In genomic region chr3:53846134-53846850, GRCh38 we compare ENCODE assay signal across 8 cellular contexts. TPM values are rescaled to one million over a fixed set of nuclear protein-coding genes. Genes with fewer than 3 reads are reported as not detected.
DNase-seq lines count a peak whose midpoint lies in the region; ATAC-seq and TF ChIP-seq lines count a peak whose summit lies in the region.

Gene CHDH (minus strand): TSS chr3:53846419. CDS start chr3:53824008, 22,411 bp downstream.
Gene IL17RB (plus strand): TSS chr3:53846568. CDS start chr3:53846589, 21 bp downstream.

- DNase-seq in NCI-H1417 (lab: John Stamatoyannopoulos, UW) = peak; percentile 26 to 72 (median 62)
- no peak for DNase-seq in NCI-H1417 treated with DMSO at 0.1 percent for 48 hours (lab: John Stamatoyannopoulos, UW)
- DNase-seq in NCI-H1048 (lab: John Stamatoyannopoulos, UW) = peak; percentile 76
- DNase-seq in adipocyte (ENCODE audit: low read depth) = peak; percentile 56
- DNase-seq in right atrium auricular region (ENCODE audit: low spot score) = no peak
- peak; percentile 41 for DNase-seq in progenitor cell of endocrine pancreas (ENCODE audit: low spot score, unreplicated experiment)
- no peak for DNase-seq in OCI-M2 (lab: John Stamatoyannopoulos, UW; ENCODE audit: unreplicated experiment)

- H3K36me3 Mint-ChIP-seq in progenitor cell of endocrine pancreas (ENCODE audit: insufficient read depth) = peaks cover 2% of the 10 kb centered on the region

- H3K9me3 ChIP-seq in adipocyte (ENCODE audit: control insufficient read depth, low read length) (no peaks in the 10 kb centered on the region), right atrium auricular region (no peaks in the 10 kb centered on the region)

- H3K4me1 ChIP-seq in adipocyte (ENCODE audit: control insufficient read depth, insufficient read depth, low read length) = peaks cover 5% of the 10 kb centered on the region
- H3K4me1 ChIP-seq in right atrium auricular region = peaks cover 0 to 29% of the 10 kb centered on the region in 2 donors

- no peaks in the 10 kb centered on the region for H3K9me3 Mint-ChIP-seq in progenitor cell of endocrine pancreas (ENCODE audit: low read depth)

- peak within 1 kb of the TSS; percentile 82 for H3K4me3 ChIP-seq in adipocyte (ENCODE audit: low read length)
- peak within 1 kb of the TSS; percentile 55 to 73 for H3K4me3 ChIP-seq in right atrium auricular region

- H3K27me3 ChIP-seq in adipocyte (replicated peaks; ENCODE audit: control insufficient read depth, insufficient read depth, low read length) = peaks cover 8% of the 10 kb centered on the region
- no peaks in the 10 kb centered on the region for H3K27me3 ChIP-seq in right atrium auricular region

- TF ChIP-seq CTCF in right atrium auricular region (IDR thresholded peaks at IDR 0.05) = no peak
- no peak for TF ChIP-seq CTCF in progenitor cell of endocrine pancreas (IDR thresholded peaks at IDR 0.05; ENCODE audit: unreplicated experiment)

- H3K27ac Mint-ChIP-seq in progenitor cell of endocrine pancreas = peak within 1 kb of the TSS; percentile 88

- no peaks in the 10 kb centered on the region for H3K36me3 ChIP-seq in adipocyte (ENCODE audit: control insufficient read depth, insufficient read depth, low read length, severe bottlenecking)
- no peaks in the 10 kb centered on the region for H3K36me3 ChIP-seq in right atrium auricular region

- ATAC-seq in GM21723 (IDR thresholded peaks at IDR 0.05; ENCODE audit: unreplicated experiment) = peak; percentile 39

- H3K9ac ChIP-seq in adipocyte (ENCODE audit: low read length) = peak within 1 kb of the TSS; percentile 69

- H3K27ac ChIP-seq in right atrium auricular region = peak within 1 kb of the TSS; percentile 77 to 79

- H3K27me3 Mint-ChIP-seq in progenitor cell of endocrine pancreas = peaks cover 9% of the 10 kb centered on the region

- H3K4me1 Mint-ChIP-seq in progenitor cell of endocrine pancreas (ENCODE audit: low read depth) = peaks cover 31% of the 10 kb centered on the region

- peak within 1 kb of the TSS; percentile 76 for H3K4me3 Mint-ChIP-seq in progenitor cell of endocrine pancreas (ENCODE audit: low read depth)

RNA-seq across cellular contexts. Expression of gene CHDH, which starts in this region (rescaled TPM):
- total RNA-seq in right atrium auricular region = 1 to 10 TPM; 2.2 to 10.0 TPM
- total RNA-seq in progenitor cell of endocrine pancreas = 17.7 and 17.9 TPM in 2 replicates

RNA-seq across cellular contexts. Expression of gene IL17RB, which starts in this region (rescaled TPM):
- total RNA-seq in right atrium auricular region (1 to 10 TPM in 1 of 2 donors, under 1 TPM in 1; 0.83 to 1.1 TPM), progenitor cell of endocrine pancreas (10.9 and 11.1 TPM in 2 replicates)

Comparison
In these comparisons a context has a peak if more than half of its experiments do, and no peak if none do; other contexts are left out.
1. DNase-seq: peak in NCI-H1417 (3 of 3), NCI-H1048 (single experiment), adipocyte (single experiment) and progenitor cell of endocrine pancreas (single experiment); none in NCI-H1417 treated with DMSO at 0.1 percent for 48 hours (single experiment), right atrium auricular region (single experiment) and OCI-M2 (single experiment).